Comparison of ENCODE assay signal across 8 cellular contexts in genomic region chr19:46542428-46543230, GRCh38. TPM values are rescaled to one million over a fixed set of nuclear protein-coding genes. Genes with fewer than 3 reads are reported as not detected.
A peak's percentile ranks its signal among the peaks of the same experiment; 100 is the strongest.
DNase-seq lines count a peak whose midpoint lies in the region; ATAC-seq, FAIRE-seq and TF ChIP-seq lines count a peak whose summit lies in the region.

No MANE protein-coding gene starts in this region.

- ATAC-seq in GM19035 (IDR thresholded peaks at IDR 0.05; ENCODE audit: unreplicated experiment): no peak

- no peak overlapping the region for H3K27ac ChIP-seq in kidney (ENCODE audit: low read depth in 2 of 2, low read length in 2 of 2)

- DNase-seq in ACHN (peak; percentile 81), GOT3 (lab: John Stamatoyannopoulos, UW) (peak; percentile 17), NCI-H446 (lab: John Stamatoyannopoulos, UW) (peak; percentile 87 to 91), kidney (peak; percentile 93)
- peak; percentile 72 for DNase-seq in activated CD4-positive, CD25-positive, alpha-beta regulatory T cell treated with anti-CD3 and anti-CD28 coated beads, Interleukin-2, amount 50 U/mL, for 16 hours (ENCODE audit: low read depth, low spot score)
- DNase-seq in central memory CD4-positive, alpha-beta T cell: peak; percentile 58
- peak; percentile 64 to 70 (median 68) for DNase-seq in stimulated activated CD4-positive, alpha-beta T cell treated with anti-CD3 and anti-CD28 coated beads, Interleukin-1b, Interleukin-23, amount 100 ng/mL, for 24 hours (ENCODE audit: low read depth in 4 of 4, low spot score in 1 of 4)

- peak; percentile 88 for TF ChIP-seq CTCF in kidney (IDR thresholded peaks at IDR 0.05; ENCODE audit: borderline replicate concordance, extremely low read depth, insufficient read depth)

- FAIRE-seq in kidney (lab: Jason Lieb, UNC): peak; percentile 87

- no peaks in the 10 kb centered on the region for H3K4me1 ChIP-seq in kidney (ENCODE audit: control insufficient read depth in 1 of 2, insufficient read depth in 1 of 2, low read depth in 1 of 2, low read length in 2 of 2)

- H3K9ac ChIP-seq in kidney (ENCODE audit: low read length in 2 of 2): no peak overlapping the region

- in situ Hi-C loops in ACHN (cut with HindIII; ENCODE audit: low pct_ligation_motif_present, low pct_unique_long_range_greater_than_20kb, low sequenced_read_pairs): no loop called here

- no peak overlapping the region for H3K4me3 ChIP-seq in kidney (ENCODE audit: low read length in 2 of 2)

- no peaks in the 10 kb centered on the region for H3K36me3 ChIP-seq in kidney (ENCODE audit: control insufficient read depth in 1 of 2, insufficient read depth in 2 of 2, low read length in 2 of 2)

- no peaks in the 10 kb centered on the region for H3K9me3 ChIP-seq in kidney (ENCODE audit: control insufficient read depth in 1 of 2, low read length in 2 of 2)

- intact Hi-C loops in kidney (cut with DNase I): no loop called here

RNA-seq across cellular contexts. Expression of gene PNMA8B, which starts 47.0 kb away (rescaled TPM):
- 1.3 TPM for total RNA-seq in kidney
- polyA plus RNA-seq in kidney (ENCODE audit: insufficient read depth, low read depth, low replicate concordance): 0.67 TPM

RNA-seq across cellular contexts. Expression of gene CALM3, which starts 58.5 kb away (rescaled TPM):
- 217 TPM for total RNA-seq in kidney
- 350 TPM for polyA plus RNA-seq in kidney (ENCODE audit: insufficient read depth, low read depth, low replicate concordance)

Comparison
In these comparisons a context has a peak if more than half of its experiments do, and no peak if none do; other contexts are left out.
1. DNase-seq: peak in every context shown above with its lines; median percentile 93 in kidney; 89 in NCI-H446; 81 in ACHN; 72 in activated CD4-positive, CD25-positive, alpha-beta regulatory T cell treated with anti-CD3 and anti-CD28 coated beads, Interleukin-2, amount 50 U/mL, for 16 hours; 68 in stimulated activated CD4-positive, alpha-beta T cell treated with anti-CD3 and anti-CD28 coated beads, Interleukin-1b, Interleukin-23, amount 100 ng/mL, for 24 hours; 58 in central memory CD4-positive, alpha-beta T cell; 17 in GOT3.